ENCODE assay signal across 15 cellular contexts in the genomic region with DNA sequence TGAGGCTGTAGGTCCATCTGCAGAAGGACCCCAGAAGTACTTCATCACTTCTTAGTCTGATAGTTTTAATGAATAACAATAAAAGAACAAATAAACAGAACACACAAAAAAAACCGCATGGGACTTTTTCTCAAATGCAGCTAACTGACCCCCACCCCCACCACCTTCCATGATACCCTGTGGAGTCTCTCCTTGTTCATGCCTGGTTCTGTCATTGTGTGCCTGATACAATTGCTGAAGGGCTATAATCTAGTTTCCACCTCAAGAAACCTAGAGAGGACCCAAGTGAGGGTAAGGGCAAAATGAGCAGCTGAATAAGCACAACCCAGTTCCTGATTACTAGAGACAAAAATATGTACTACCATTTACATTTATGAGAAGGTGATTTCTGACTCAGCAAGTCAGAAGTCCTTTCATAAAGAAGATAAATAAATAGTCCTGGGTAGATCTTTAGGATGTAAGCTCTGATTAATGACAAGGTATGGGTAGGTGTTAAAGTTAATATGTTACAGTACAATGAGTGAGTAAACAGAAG.
"Had no signal": no experiment of that assay in that cellular context is flagged by ENCODE, and none has a peak within 500 bp of the region (broad histone marks: within the 10 kb centered on the region; RNA-seq: fewer than 3 reads in every experiment).

No MANE protein-coding gene starts in this region.

- DNase-seq: activated CD4-positive, alpha-beta T cell treated with anti-CD3 and anti-CD28 coated beads, Interleukin-2, amount 10 ng/mL, durations not matched to agents 24 days and 14 days; activated gamma-delta T cell treated with Interleukin-2 at 50 U/mL for 16 hours; activated naive CD8-positive, alpha-beta T cell treated with anti-CD3 and anti-CD28 coated beads for 36 hours; dermis blood vessel endothelial cell; erythroblast; left colon; lower lobe of right lung; midbrain; sigmoid colon; spleen; stimulated activated naive CD8-positive, alpha-beta T cell treated with anti-CD3 and anti-CD28 coated beads, Interleukin-15, amount 100 ng/mL, for 72 hours; T-helper 2 cell; testis; upper lobe of left lung had no signal

- ATAC-seq: left colon; lower lobe of right lung; stimulated activated naive CD8-positive, alpha-beta T cell treated with anti-CD3 and anti-CD28 coated beads, Interleukin-15, amount 100 ng/mL, for 72 hours had no signal

- FAIRE-seq: islet of Langerhans had no signal

- H3K36me3 ChIP-seq: lower lobe of right lung, sigmoid colon, spleen, upper lobe of left lung had no signal

- H3K9me3 ChIP-seq: testis had no signal

- H3K4me1 ChIP-seq: lower lobe of right lung, sigmoid colon, testis, upper lobe of left lung had no signal

- H3K4me3 ChIP-seq: lower lobe of right lung, sigmoid colon, spleen, testis, upper lobe of left lung had no signal

- H3K27ac ChIP-seq: lower lobe of right lung, sigmoid colon, spleen, testis, upper lobe of left lung had no signal

- H3K27me3 ChIP-seq: sigmoid colon, spleen, testis, upper lobe of left lung had no signal
